9 cellular contexts compared by ENCODE assay signal in the genomic region with DNA sequence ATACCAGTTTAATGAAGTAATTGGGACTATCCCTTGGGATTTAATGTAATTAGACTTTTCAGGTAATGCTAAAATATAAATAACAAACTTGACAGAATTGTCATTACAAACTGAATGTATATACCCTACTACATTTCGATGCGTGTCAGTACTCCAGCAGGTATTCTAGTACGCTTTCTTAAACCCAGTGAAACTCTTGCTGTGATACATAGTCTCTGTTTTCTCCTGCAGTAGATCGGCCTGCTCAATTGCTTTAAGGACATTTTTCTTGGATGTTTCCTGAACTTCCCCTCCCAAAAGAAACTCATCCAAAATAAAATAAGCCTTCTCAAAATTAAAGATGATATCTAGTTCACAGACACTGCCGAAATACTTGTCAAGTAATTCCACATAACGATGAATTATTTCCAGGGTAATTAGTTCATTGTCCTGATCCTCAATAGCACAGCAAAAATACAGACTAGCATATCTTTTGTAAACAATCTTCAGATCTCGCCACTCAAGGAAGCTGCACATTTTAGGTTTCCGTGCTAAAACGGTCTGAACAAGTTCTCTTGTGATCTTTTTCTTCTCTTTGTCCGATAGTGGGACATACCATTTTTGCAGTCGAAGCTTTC. TPM values are rescaled to one million over a fixed set of nuclear protein-coding genes. Genes with fewer than 3 reads are reported as not detected.
DNase-seq lines count a peak whose midpoint lies in the region; ATAC-seq, FAIRE-seq and TF ChIP-seq lines count a peak whose summit lies in the region.
"Not testable (repeated sequence)": the region's sequence is repeated elsewhere in the genome, so short reads cannot be mapped to it uniquely, and the experiment has no call there.
"Had no signal": no experiment of that assay in that cellular context is flagged by ENCODE, and none has a peak within 500 bp of the region (broad histone marks: within the 10 kb centered on the region; RNA-seq: fewer than 3 reads in every experiment).

No MANE protein-coding gene starts in this region.

- TF ChIP-seq CTCF in A549 (IDR thresholded peaks at IDR 0.05); SU-DHL-6 (IDR thresholded peaks at IDR 0.05; ENCODE audit: insufficient read depth, low read length, poor library complexity, severe bottlenecking); hepatocyte (IDR thresholded peaks at IDR 0.05; ENCODE audit: poor library complexity); sigmoid colon (IDR thresholded peaks at IDR 0.05): not testable (repeated sequence)

- H3K27ac Mint-ChIP-seq in activated T-helper 2 cell treated with anti-CD3 and anti-CD28 coated beads, Interferon-gamma antibody, Interleukin-2, Interleukin-4, amounts not matched to agents 10 μg/mL and 5 μg/mL and 100 μg/mL, durations not matched to agents 14 hours and 24 hours and 36 hours, result not testable (repeated sequence)
- H3K27ac Mint-ChIP-seq in dendritic cell treated with granulocyte-macrophage colony-stimulating factor and Interleukin-4, amounts not matched to agents 40 ng/mL and 50 ng/mL, for 4 days, result peak overlapping the region; percentile 91

- H3K4me3 ChIP-seq in A549, result peak overlapping the region; percentile 27
- not testable (repeated sequence) for H3K4me3 ChIP-seq in SU-DHL-6 (ENCODE audit: insufficient read depth, low read length, poor library complexity, severe bottlenecking); hepatocyte
- peak overlapping the region in 3 of 4 donors; percentile 12 to 39 (median 32) for H3K4me3 ChIP-seq in sigmoid colon

- peaks cover 16% of the 10 kb centered on the region for H3K4me1 Mint-ChIP-seq in activated T-helper 2 cell treated with anti-CD3 and anti-CD28 coated beads, Interferon-gamma antibody, Interleukin-2, Interleukin-4, amounts not matched to agents 10 μg/mL and 5 μg/mL and 100 μg/mL, durations not matched to agents 14 hours and 24 hours and 36 hours (ENCODE audit: low read depth)
- peaks cover 29% of the 10 kb centered on the region for H3K4me1 Mint-ChIP-seq in dendritic cell treated with granulocyte-macrophage colony-stimulating factor and Interleukin-4, amounts not matched to agents 40 ng/mL and 50 ng/mL, for 4 days (ENCODE audit: low read depth)

- POLR2A ChIA-PET in A549 (lab: Yijun Ruan, JAX), result interaction anchor here (0.8 to 1.1 kb wide), 2 partner anchors 13 to 24 kb away, joined by 4 to 5 read pairs; a partner anchor contains a TSS

- not testable (repeated sequence) for H3K9me3 Mint-ChIP-seq in activated T-helper 2 cell treated with anti-CD3 and anti-CD28 coated beads, Interferon-gamma antibody, Interleukin-2, Interleukin-4, amounts not matched to agents 10 μg/mL and 5 μg/mL and 100 μg/mL, durations not matched to agents 14 hours and 24 hours and 36 hours; dendritic cell treated with granulocyte-macrophage colony-stimulating factor and Interleukin-4, amounts not matched to agents 40 ng/mL and 50 ng/mL, for 4 days

- not testable (repeated sequence) for H3F3A ChIP-seq in SU-DHL-6 (ENCODE audit: insufficient read depth)

- H3K9me2 ChIP-seq in SU-DHL-6 (replicated peaks; ENCODE audit: insufficient read depth, low read length); hepatocyte (replicated peaks; ENCODE audit: insufficient read depth): not testable (repeated sequence)

- H3K27ac ChIP-seq in A549 (peak overlapping the region; percentile 68 to 83), sigmoid colon (peak overlapping the region in 1 of 4 donors; percentile 55)
- not testable (repeated sequence) for H3K27ac ChIP-seq in SU-DHL-6 (ENCODE audit: low read depth, low read length); hepatocyte

- H3K4me3 Mint-ChIP-seq in activated T-helper 2 cell treated with anti-CD3 and anti-CD28 coated beads, Interferon-gamma antibody, Interleukin-2, Interleukin-4, amounts not matched to agents 10 μg/mL and 5 μg/mL and 100 μg/mL, durations not matched to agents 14 hours and 24 hours and 36 hours (ENCODE audit: low read depth), result peak overlapping the region; percentile 65
- peak overlapping the region; percentile 79 for H3K4me3 Mint-ChIP-seq in dendritic cell treated with granulocyte-macrophage colony-stimulating factor and Interleukin-4, amounts not matched to agents 40 ng/mL and 50 ng/mL, for 4 days

- not testable (repeated sequence) for H3K27me3 ChIP-seq in SU-DHL-6 (ENCODE audit: low read length); hepatocyte; sigmoid colon

- intact Hi-C loops in activated T-helper 2 cell treated with anti-CD3 and anti-CD28 coated beads, Interferon-gamma antibody, Interleukin-2, Interleukin-4, amounts not matched to agents 10 μg/mL and 5 μg/mL and 100 μg/mL, durations not matched to agents 14 hours and 24 hours and 36 hours (cut with micrococcal nuclease); dendritic cell treated with granulocyte-macrophage colony-stimulating factor and Interleukin-4, amounts not matched to agents 40 ng/mL and 50 ng/mL, for 4 days (cut with micrococcal nuclease); sigmoid colon (cut with DNase I): not testable (repeated sequence)

- peaks cover 16% of the 10 kb centered on the region; the same call in 2 of the 3 replicates for H3K4me1 ChIP-seq in A549
- H3K4me1 ChIP-seq in hepatocyte (ENCODE audit: insufficient read depth); sigmoid colon: not testable (repeated sequence)

- CTCF ChIA-PET in A549 (lab: Yijun Ruan, JAX), result interaction anchor here (0.6 to 1.1 kb wide), 4 partner anchors 11 to 529 kb away, joined by 3 read pairs; no protein-coding TSS in a partner anchor

- 24% methylated on average over 11 of the region's 11 CpGs for WGBS in A549 (ENCODE audit: missing lambda C conversion rate)
- 81% methylated on average over 11 of the region's 11 CpGs for WGBS in hepatocyte (ENCODE audit: low lambda C conversion rate, missing lambda C conversion rate)
- 39 to 44% methylated on average over 11 of the region's 11 CpGs for WGBS in sigmoid colon, 2 donors

- not testable (repeated sequence) for TF ChIP-seq RAD21 in A549 (conservative IDR thresholded peaks at IDR 0.05 in 1 of 2, IDR thresholded peaks at IDR 0.05 in 1 of 2)

- H2AFZ ChIP-seq in SU-DHL-6 (ENCODE audit: low read depth, low read length, severe bottlenecking), result peak overlapping the region; percentile 34
- H2AFZ ChIP-seq in hepatocyte, result not testable (repeated sequence)

- H3K4me2 ChIP-seq in A549 (peak overlapping the region; percentile 84), SU-DHL-6 (ENCODE audit: low read depth, low read length, poor library complexity, severe bottlenecking) (peak overlapping the region; percentile 24), hepatocyte (peak overlapping the region; percentile 62)

- not testable (repeated sequence) for H3K36me3 Mint-ChIP-seq in activated T-helper 2 cell treated with anti-CD3 and anti-CD28 coated beads, Interferon-gamma antibody, Interleukin-2, Interleukin-4, amounts not matched to agents 10 μg/mL and 5 μg/mL and 100 μg/mL, durations not matched to agents 14 hours and 24 hours and 36 hours (ENCODE audit: low read depth); dendritic cell treated with granulocyte-macrophage colony-stimulating factor and Interleukin-4, amounts not matched to agents 40 ng/mL and 50 ng/mL, for 4 days (ENCODE audit: low read depth)

- not testable (repeated sequence) for H3K9ac ChIP-seq in SU-DHL-6 (ENCODE audit: low read length)

- peaks cover 41% of the 10 kb centered on the region for H3K27me3 Mint-ChIP-seq in activated T-helper 2 cell treated with anti-CD3 and anti-CD28 coated beads, Interferon-gamma antibody, Interleukin-2, Interleukin-4, amounts not matched to agents 10 μg/mL and 5 μg/mL and 100 μg/mL, durations not matched to agents 14 hours and 24 hours and 36 hours (ENCODE audit: low read depth)
- H3K27me3 Mint-ChIP-seq in dendritic cell treated with granulocyte-macrophage colony-stimulating factor and Interleukin-4, amounts not matched to agents 40 ng/mL and 50 ng/mL, for 4 days, result not testable (repeated sequence)

- H3K9me3 ChIP-seq in A549; SU-DHL-6 (ENCODE audit: insufficient read depth, low read length); hepatocyte (ENCODE audit: low read depth); sigmoid colon: not testable (repeated sequence)

- not testable (repeated sequence) for H4K20me1 ChIP-seq in SU-DHL-6 (ENCODE audit: low read depth, low read length); hepatocyte (ENCODE audit: insufficient read depth, poor library complexity, severe bottlenecking)

- peak; percentile 30 to 52; a peak in 4 of 6 replicates for ATAC-seq in A549
- peak; percentile 20 for ATAC-seq in HG03460 (IDR thresholded peaks at IDR 0.05; ENCODE audit: unreplicated experiment)

- FAIRE-seq in A549 (lab: Jason Lieb, UNC) (peak; percentile 56), GM12891 (lab: Jason Lieb, UNC) (peak; percentile 82)

- not testable (repeated sequence) for TF ChIP-seq EP300 in A549 (IDR thresholded peaks at IDR 0.05); sigmoid colon (IDR thresholded peaks at IDR 0.05)

- not testable (repeated sequence) for TF ChIP-seq POLR2A in A549 (IDR thresholded peaks at IDR 0.05; ENCODE audit: low read length); GM12891 (IDR thresholded peaks at IDR 0.05; ENCODE audit: low read depth, low read length); sigmoid colon (IDR thresholded peaks at IDR 0.05)

- not testable (repeated sequence) for H3K36me3 ChIP-seq in SU-DHL-6 (ENCODE audit: low read length); hepatocyte (replicated peaks; ENCODE audit: insufficient read depth, low read depth); sigmoid colon

- H3K79me2 ChIP-seq in SU-DHL-6 (ENCODE audit: insufficient read depth, low read length); hepatocyte: not testable (repeated sequence)

- not testable (repeated sequence) for DNase-seq in A549 (ENCODE audit: low read depth in 1 of 2, low spot score in 1 of 2); GM12891 (ENCODE audit: insufficient read length, low spot score); activated T-helper 2 cell treated with anti-CD3 and anti-CD28 coated beads, Interferon-gamma antibody, Interleukin-2, Interleukin-4, amounts not matched to agents 10 μg/mL and 5 μg/mL and 100 μg/mL, durations not matched to agents 14 hours and 24 hours and 36 hours (ENCODE audit: low spot score); hepatocyte (ENCODE audit: low spot score); sigmoid colon

RNA-seq across cellular contexts. Expression of a gene that starts 23.4 kb away (rescaled TPM):
- polyA plus RNA-seq in A549 (2011; rRNA removed) (44.0 and 47.6 TPM in 2 replicates), A549 (2017; fragmentation: RNase III; extraction: RNeasy Plus Mini Kit Qiagen cat#74134 plus additional on column Dnase treatment) (20.7 to 22.9 TPM (median 21.1 TPM) in 3 replicates), hepatocyte (13.9 and 15.0 TPM in 2 replicates), sigmoid colon (1 to 10 TPM; 2.8 to 8.4 (median 3.0) TPM)
- polyA plus RNA-seq in A549 (2012; cell fraction: cytosol; rRNA removed), result 18.3 and 20.0 TPM in 2 replicates
- polyA plus RNA-seq in A549 (2012; cell fraction: nucleus; rRNA removed), result 57.9 and 68.1 TPM in 2 replicates
- polyA minus RNA-seq in A549 (2011; rRNA and poly(A)+ RNA removed), result 64.2 and 69.9 TPM in 2 replicates
- polyA plus RNA-seq in GM12891 (2012; ENCODE audit: low read depth, missing spikeins), result 9.7 TPM
- total RNA-seq in activated T-helper 2 cell treated with anti-CD3 and anti-CD28 coated beads, Interferon-gamma antibody, Interleukin-2, Interleukin-4, amounts not matched to agents 10 μg/mL and 5 μg/mL and 100 μg/mL, durations not matched to agents 14 hours and 24 hours and 36 hours, result 35.1 and 37.1 TPM in 2 replicates
- total RNA-seq in hepatocyte (18.4 and 18.5 TPM in 2 replicates), sigmoid colon (10 to 100 TPM in 3 of 4 donors, 1 to 10 TPM in 1; 9.1 to 21.4 (median 19.5) TPM)

RNA-seq across cellular contexts. Expression of a gene that starts 47.6 kb away (rescaled TPM):
- polyA plus RNA-seq in A549 (2011; rRNA removed) (0.06 and 0.11 TPM in 2 replicates), A549 (2017; fragmentation: RNase III; extraction: RNeasy Plus Mini Kit Qiagen cat#74134 plus additional on column Dnase treatment) (0.11 TPM in 1 of 3 replicates, not detected in the others), hepatocyte (6.1 and 9.8 TPM in 2 replicates), sigmoid colon (100 to 1,000 TPM in 2 of 3 donors, 10 to 100 TPM in 1; 91.3 to 300 (median 194) TPM)
- 0.05 and 0.07 TPM in 2 replicates for polyA plus RNA-seq in A549 (2012; cell fraction: cytosol; rRNA removed)
- 0.08 and 0.18 TPM in 2 replicates for polyA plus RNA-seq in A549 (2012; cell fraction: nucleus; rRNA removed)
- not detected in 2 replicates for polyA minus RNA-seq in A549 (2011; rRNA and poly(A)+ RNA removed)
- polyA plus RNA-seq in GM12891 (2012; ENCODE audit: low read depth, missing spikeins), result not detected
- not detected in 2 replicates for total RNA-seq in activated T-helper 2 cell treated with anti-CD3 and anti-CD28 coated beads, Interferon-gamma antibody, Interleukin-2, Interleukin-4, amounts not matched to agents 10 μg/mL and 5 μg/mL and 100 μg/mL, durations not matched to agents 14 hours and 24 hours and 36 hours
- total RNA-seq in hepatocyte (1.2 and 1.9 TPM in 2 replicates), sigmoid colon (1 to 10 TPM in 2 of 4 donors, not detected in 2; 2.1 to 3.3 TPM)
- total RNA-seq: T-helper 2 cell treated with Interferon-gamma antibody and Interleukin-4, amounts not matched to agents 100 ng/mL and 5 ng/mL, for 36 hours had no signal

Comparison
In these comparisons a context has a peak if more than half of its experiments do, and no peak if none do; other contexts are left out.
1. H3K4me2 ChIP-seq: peak in every context shown above with its lines; median percentile 84 in A549; 62 in hepatocyte; 24 in SU-DHL-6.